8 cellular contexts compared by ENCODE assay signal in the genomic region with DNA sequence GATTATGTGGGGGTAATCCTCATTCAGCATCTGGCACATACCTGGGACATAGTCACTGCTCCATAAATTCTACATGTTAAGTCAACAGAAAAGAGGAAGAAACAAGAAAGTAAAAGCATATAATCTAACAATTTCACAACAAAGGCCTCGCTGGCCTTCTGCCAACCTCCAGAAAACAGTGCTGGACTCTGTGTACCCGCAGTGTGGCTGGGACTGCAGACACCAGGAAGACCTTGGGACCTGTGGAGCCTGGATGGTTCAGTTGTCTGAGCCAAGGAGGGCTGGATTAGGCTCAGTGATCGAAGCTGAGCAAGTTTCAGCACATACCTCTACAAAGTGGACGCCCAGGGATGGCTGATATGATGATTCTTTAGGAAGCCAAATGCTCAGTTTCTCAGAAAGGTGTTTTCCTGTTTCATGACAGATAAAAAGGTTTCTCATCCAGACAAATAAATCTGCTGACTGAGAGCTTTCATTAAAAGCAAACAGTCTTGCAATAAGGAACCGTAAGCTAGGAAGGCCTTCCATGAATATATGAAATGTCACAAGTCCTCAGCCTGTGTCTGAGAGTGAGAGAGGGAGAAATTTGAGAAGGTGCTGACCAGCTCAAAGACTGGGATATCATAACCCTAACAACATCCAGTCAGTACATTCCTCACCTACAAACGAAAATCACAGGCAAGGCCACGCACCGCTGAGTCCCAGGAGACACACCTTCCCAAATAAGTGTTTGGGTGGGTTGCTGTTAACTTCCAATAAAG. TPM values are rescaled to one million over a fixed set of nuclear protein-coding genes. Genes with fewer than 3 reads are reported as not detected.
A peak's percentile ranks its signal among the peaks of the same experiment; 100 is the strongest.
DNase-seq lines count a peak whose midpoint lies in the region; FAIRE-seq and TF ChIP-seq lines count a peak whose summit lies in the region.

No MANE protein-coding gene starts in this region.

- no peaks in the 10 kb centered on the region for H3K9me3 ChIP-seq in cardiac muscle cell (ENCODE audit: low read depth)
- H3K9me3 ChIP-seq in endodermal cell (ENCODE audit: control insufficient read depth, low read length) = no peaks in the 10 kb centered on the region

- H3K4me3 ChIP-seq in HL-60 (replicated peaks; ENCODE audit: insufficient read depth, low read length) (no peak overlapping the region), cardiac muscle cell (no peak overlapping the region), rectal smooth muscle tissue (ENCODE audit: low read length) (no peak overlapping the region), endodermal cell (ENCODE audit: low read length) (no peak overlapping the region)

- peak overlapping the region; percentile 49 for H3K27ac Mint-ChIP-seq in activated CD4-positive, alpha-beta memory T cell treated with anti-CD3 and anti-CD28 coated beads for 36 hours
- no peak overlapping the region for H3K27ac Mint-ChIP-seq in endodermal cell

- peaks cover 10% of the 10 kb centered on the region for H3K36me3 Mint-ChIP-seq in activated CD4-positive, alpha-beta memory T cell treated with anti-CD3 and anti-CD28 coated beads for 36 hours
- peaks cover 18% of the 10 kb centered on the region for H3K36me3 Mint-ChIP-seq in endodermal cell (ENCODE audit: low read depth)

- no peaks in the 10 kb centered on the region for H3K27me3 Mint-ChIP-seq in activated CD4-positive, alpha-beta memory T cell treated with anti-CD3 and anti-CD28 coated beads for 36 hours
- no peaks in the 10 kb centered on the region for H3K27me3 Mint-ChIP-seq in endodermal cell (ENCODE audit: insufficient read depth)

- H3K27me3 ChIP-seq in HL-60 (ENCODE audit: insufficient read depth, poor library complexity, severe bottlenecking) (no peaks in the 10 kb centered on the region), cardiac muscle cell (no peaks in the 10 kb centered on the region), rectal smooth muscle tissue (ENCODE audit: control insufficient read depth, insufficient read depth, low read length) (no peaks in the 10 kb centered on the region), endodermal cell (ENCODE audit: control insufficient read depth, insufficient read depth, low read length, poor library complexity, severe bottlenecking) (no peaks in the 10 kb centered on the region)

- intact Hi-C loops in activated CD4-positive, alpha-beta memory T cell treated with anti-CD3 and anti-CD28 coated beads for 36 hours (cut with micrococcal nuclease) = loop anchor here (5.0 kb wide), 2 partner anchors 145 to 215 kb away; no protein-coding TSS in a partner anchor

- WGBS in endodermal cell (ENCODE audit: insufficient coverage in 1 of 2, insufficient read length in 1 of 2), 2 experiments = 90 to 95% methylated on average over 7 to 8 of the region's 8 CpGs

- DNase-seq in HL-60 (ENCODE audit: low read depth in 1 of 2, low spot score in 1 of 2) = peak; percentile 35 to 85
- DNase-seq in activated CD4-positive, alpha-beta memory T cell treated with anti-CD3 and anti-CD28 coated beads for 36 hours = no peak
- peak in 1 of 2 donors; percentile 83 for DNase-seq in cardiac muscle cell (ENCODE audit: low read depth in 1 of 2, low spot score in 1 of 2)
- no peak for DNase-seq in NCI-H510A treated with DMSO at 0.1 percent for 48 hours (lab: John Stamatoyannopoulos, UW)
- DNase-seq in endodermal cell = no peak
- no peak for DNase-seq in D721Med (ENCODE audit: insufficient read length, low spot score)
- DNase-seq in T1000 (lab: John Stamatoyannopoulos, UW) = no peak

- no peaks in the 10 kb centered on the region for H3K9me3 Mint-ChIP-seq in activated CD4-positive, alpha-beta memory T cell treated with anti-CD3 and anti-CD28 coated beads for 36 hours
- no peaks in the 10 kb centered on the region for H3K9me3 Mint-ChIP-seq in endodermal cell

- H3K4me3 Mint-ChIP-seq in activated CD4-positive, alpha-beta memory T cell treated with anti-CD3 and anti-CD28 coated beads for 36 hours = no peak overlapping the region
- no peak overlapping the region for H3K4me3 Mint-ChIP-seq in endodermal cell

- no peak for TF ChIP-seq CTCF in HL-60 (IDR thresholded peaks at IDR 0.05; ENCODE audit: insufficient read depth, low read length)
- TF ChIP-seq CTCF in cardiac muscle cell (IDR thresholded peaks at IDR 0.05; ENCODE audit: low read depth, low read length) = no peak
- TF ChIP-seq CTCF in endodermal cell (conservative IDR thresholded peaks at IDR 0.05) = no peak
- no peak for TF ChIP-seq CTCF in D721Med (IDR thresholded peaks at IDR 0.05; ENCODE audit: insufficient read depth, missing control alignments)

- H3K4me1 Mint-ChIP-seq in activated CD4-positive, alpha-beta memory T cell treated with anti-CD3 and anti-CD28 coated beads for 36 hours (ENCODE audit: low read depth) = peaks cover 88% of the 10 kb centered on the region
- H3K4me1 Mint-ChIP-seq in endodermal cell = peaks cover 6% of the 10 kb centered on the region

- H3K27ac ChIP-seq in HL-60 (replicated peaks) = 0 out of 2 replicates have a peak overlapping the region, but pooled peaks have one; percentile 2
- H3K27ac ChIP-seq in cardiac muscle cell = peak overlapping the region; percentile 22
- peak overlapping the region; percentile 83 for H3K27ac ChIP-seq in rectal smooth muscle tissue (ENCODE audit: low read depth, low read length)
- no peak overlapping the region for H3K27ac ChIP-seq in endodermal cell (ENCODE audit: low read depth, low read length)

- H3K36me3 ChIP-seq in cardiac muscle cell (no peaks in the 10 kb centered on the region), rectal smooth muscle tissue (ENCODE audit: control insufficient read depth, insufficient read depth, low read length) (peaks cover 3% of the 10 kb centered on the region), endodermal cell (ENCODE audit: control insufficient read depth, insufficient read depth, low read length) (peaks cover 39% of the 10 kb centered on the region)

- CTCF ChIA-PET in activated CD4-positive, alpha-beta memory T cell treated with anti-CD3 and anti-CD28 coated beads for 36 hours (lab: Charles Lee) = interaction anchor here (0.8 to 3.5 kb wide), 5 partner anchors 14 to 225 kb away, joined by 3 to 13 read pairs (median 5); no protein-coding TSS in a partner anchor

- POLR2A ChIA-PET in activated CD4-positive, alpha-beta memory T cell treated with anti-CD3 and anti-CD28 coated beads for 36 hours (lab: Charles Lee) = interaction anchor here (1.4 kb wide), 1 partner anchor 159 kb away, joined by 3 read pairs; a partner anchor contains a TSS

- H3K9ac ChIP-seq in rectal smooth muscle tissue (ENCODE audit: low read length) = no peak overlapping the region
- no peak overlapping the region for H3K9ac ChIP-seq in endodermal cell (ENCODE audit: extremely low read depth, low read length, poor library complexity, severe bottlenecking)

- H3K4me1 ChIP-seq in cardiac muscle cell (ENCODE audit: low read depth) = peaks cover 31% of the 10 kb centered on the region
- peaks cover 90% of the 10 kb centered on the region for H3K4me1 ChIP-seq in rectal smooth muscle tissue (ENCODE audit: control insufficient read depth, insufficient read depth, low read length)
- H3K4me1 ChIP-seq in endodermal cell (ENCODE audit: control insufficient read depth, insufficient read depth, low read length) = no peaks in the 10 kb centered on the region

- FAIRE-seq in D721Med (lab: Jason Lieb, UNC) = no peak

RNA-seq across cellular contexts. Expression of gene CAPZB, which starts 48.4 kb away (rescaled TPM):
- total RNA-seq in activated CD4-positive, alpha-beta memory T cell treated with anti-CD3 and anti-CD28 coated beads for 36 hours = 100 to 1,000 TPM; 388 to 419 TPM
- total RNA-seq in cardiac muscle cell (86.2 and 127 TPM in 2 replicates), endodermal cell (100 to 1,000 TPM; 334 to 362 TPM)
- 185 and 278 TPM in 2 replicates for polyA plus RNA-seq in cardiac muscle cell
- polyA plus RNA-seq in endodermal cell (2013, experiment 1 of 2) = 254 TPM
- polyA plus RNA-seq in endodermal cell (2013, experiment 2 of 2) = 240 TPM

Comparison
In these comparisons a context has a peak if more than half of its experiments do, and no peak if none do; other contexts are left out.
1. DNase-seq: peak in HL-60 (2 of 2); none in activated CD4-positive, alpha-beta memory T cell treated with anti-CD3 and anti-CD28 coated beads for 36 hours (single experiment), NCI-H510A treated with DMSO at 0.1 percent for 48 hours (single experiment), endodermal cell (single experiment), D721Med (single experiment) and T1000 (single experiment).